16 cellular contexts compared by ENCODE assay signal in genomic region chr13:80408270-80408669, GRCh38.
A peak's percentile ranks its signal among the peaks of the same experiment; 100 is the strongest.
DNase-seq lines count a peak whose midpoint lies in the region; ATAC-seq and TF ChIP-seq lines count a peak whose summit lies in the region.
"Had no signal": no experiment of that assay in that cellular context is flagged by ENCODE, and none has a peak within 500 bp of the region (broad histone marks: within the 10 kb centered on the region; RNA-seq: fewer than 3 reads in every experiment).

No MANE protein-coding gene starts in this region.

- ATAC-seq in HG03354 (IDR thresholded peaks at IDR 0.05; ENCODE audit: poor library complexity, severe bottlenecking, unreplicated experiment), result no peak
- ATAC-seq in activated CD4-positive, CD25-positive, alpha-beta regulatory T cell treated with anti-CD3 and anti-CD28 coated beads, Interleukin-2, amount 50 U/mL, for 24 hours, result no peak
- ATAC-seq: left lobe of liver had no signal

- TF ChIP-seq CTCF in BE2C (IDR thresholded peaks at IDR 0.05; ENCODE audit: low read depth, low read length) (peak; percentile 39), GM12865 (IDR thresholded peaks at IDR 0.05; ENCODE audit: insufficient read depth, low read depth, low read length, missing control alignments) (no peak), NB4 (IDR thresholded peaks at IDR 0.05; ENCODE audit: low read depth, low read length) (no peak), epithelial cell of proximal tubule (conservative IDR thresholded peaks at IDR 0.05; ENCODE audit: low read depth, low read length) (peak; percentile 30), GM10266 (IDR thresholded peaks at IDR 0.05; ENCODE audit: control insufficient read depth, insufficient read depth, low read depth, missing control alignments) (no peak)

- H3K4me3 ChIP-seq in BE2C (ENCODE audit: low read depth, low read length), result no peak overlapping the region
- no peak overlapping the region for H3K4me3 ChIP-seq in GM12865 (ENCODE audit: low read depth, low read length)
- no peak overlapping the region for H3K4me3 ChIP-seq in NB4 (ENCODE audit: low read depth, low read length)
- no peak overlapping the region for H3K4me3 ChIP-seq in epithelial cell of proximal tubule (ENCODE audit: low read depth, low read length)

- H3K36me3 ChIP-seq in BE2C, result no peaks in the 10 kb centered on the region

- no peaks in the 10 kb centered on the region for H3K27me3 ChIP-seq in BE2C

- H3K9me3 ChIP-seq in BE2C, result no peaks in the 10 kb centered on the region

- no peak for TF ChIP-seq POLR2A in NB4 (IDR thresholded peaks at IDR 0.05; ENCODE audit: extremely low read depth, insufficient read length)

- H3K4me1 ChIP-seq in BE2C, result peaks cover 4% of the 10 kb centered on the region

- DNase-seq in BE2C (peak; percentile 23), GM12865 (ENCODE audit: low read depth) (peak; percentile 34), NB4 (ENCODE audit: low read depth) (peak; percentile 11), epithelial cell of proximal tubule (ENCODE audit: low read depth) (no peak), GM10266 (ENCODE audit: extremely low spot score) (no peak), A172 (ENCODE audit: low spot score) (no peak)
- DNase-seq: activated CD8-positive, alpha-beta memory T cell treated with anti-CD3 and anti-CD28 coated beads, Interleukin-2, amount 50 U/mL, for 4 hours; activated naive CD4-positive, alpha-beta T cell treated with anti-CD3 and anti-CD28 coated beads for 36 hours; C1 segment of cervical spinal cord; KG1; NCI-H2081; SHP77 treated with DMSO at 0.1 percent for 48 hours; stimulated activated CD4-positive, alpha-beta T cell treated with anti-CD3 and anti-CD28 coated beads, Interleukin-2, amount 100 ng/mL, for 24 hours had no signal

Comparison
In these comparisons a context has a peak if more than half of its experiments do, and no peak if none do; other contexts are left out.
1. DNase-seq: peak in BE2C (single experiment), GM12865 (single experiment) and NB4 (single experiment); none in epithelial cell of proximal tubule (single experiment), GM10266 (single experiment) and A172 (single experiment).
2. CTCF ChIP-seq: peak in BE2C (single experiment) and epithelial cell of proximal tubule (single experiment); none in GM12865 (single experiment), NB4 (single experiment) and GM10266 (single experiment).